In the genomic region with DNA sequence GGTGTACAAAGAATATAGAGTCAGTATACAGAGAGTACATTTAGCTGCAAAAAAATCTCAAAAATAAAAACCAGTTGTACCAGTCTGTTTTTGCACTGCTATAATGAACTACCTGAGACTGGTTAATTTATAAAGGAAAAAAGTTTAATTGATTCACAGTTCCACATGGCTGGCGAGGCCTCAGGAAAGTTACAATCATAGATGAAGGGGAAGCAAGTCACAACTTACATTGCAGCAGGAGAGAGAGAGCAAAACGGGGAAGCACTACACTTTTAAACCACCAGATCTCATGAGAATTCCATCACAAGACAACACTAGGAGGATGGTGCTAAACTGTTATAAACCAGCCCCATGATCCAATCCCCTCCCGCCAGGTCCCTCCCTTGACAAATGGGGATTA, we compare ENCODE assay signal across 21 cellular contexts.
"Had no signal": no experiment of that assay in that cellular context is flagged by ENCODE, and none has a peak within 500 bp of the region (broad histone marks: within the 10 kb centered on the region; RNA-seq: fewer than 3 reads in every experiment).

No MANE protein-coding gene starts in this region.

- ATAC-seq: foreskin keratinocyte, lower lobe of right lung had no signal

- H3K4me3 ChIP-seq: colonic mucosa, hepatocyte, left ventricle myocardium inferior, lower lobe of right lung, right atrium auricular region, stomach, thoracic aorta, transverse colon had no signal

- H3K4me3 Mint-ChIP-seq: memory B cell, naive B cell, nephron progenitor cell had no signal

- H3K36me3 Mint-ChIP-seq: memory B cell, naive B cell had no signal

- H3K9me3 Mint-ChIP-seq: memory B cell had no signal

- H3K27me3 Mint-ChIP-seq: memory B cell, naive B cell had no signal

- H3K36me3 ChIP-seq: colonic mucosa, left ventricle myocardium inferior, lower lobe of right lung, neutrophil, right atrium auricular region, stomach, thoracic aorta, transverse colon had no signal

- H3K4me1 Mint-ChIP-seq: memory B cell, naive B cell had no signal

- H3K9me3 ChIP-seq: colonic mucosa, left ventricle myocardium inferior, lower lobe of right lung, neutrophil, right atrium auricular region, stomach, thoracic aorta, transverse colon had no signal

- DNase-seq: cerebellar nuclear complex; colonic mucosa; dermis blood vessel endothelial cell; erythroblast; foreskin keratinocyte; kidney glomerular epithelial cell; left ventricle myocardium inferior; lower lobe of right lung; naive B cell; nephron progenitor cell; small intestine; stimulated activated CD4-positive, alpha-beta T cell treated with anti-CD3 and anti-CD28 coated beads, Interleukin-12 subunit alpha, Interleukin-12 subunit beta, amount 100 ng/mL, for 4 hours; stimulated activated naive CD4-positive, alpha-beta T cell; stomach; substantia nigra; transverse colon had no signal

- FAIRE-seq: small intestine had no signal

- H3K27ac ChIP-seq: colonic mucosa, hepatocyte, left ventricle myocardium inferior, lower lobe of right lung, neutrophil, right atrium auricular region, stomach, thoracic aorta, transverse colon had no signal

- H3K4me1 ChIP-seq: colonic mucosa, left ventricle myocardium inferior, lower lobe of right lung, right atrium auricular region had no signal

- H3K27ac Mint-ChIP-seq: memory B cell, naive B cell, nephron progenitor cell had no signal
